24 cellular contexts compared by ENCODE assay signal in genomic region chr5:122316652-122317051, GRCh38. TPM values are rescaled to one million over a fixed set of nuclear protein-coding genes. Genes with fewer than 3 reads are reported as not detected.
DNase-seq lines count a peak whose midpoint lies in the region; ATAC-seq and TF ChIP-seq lines count a peak whose summit lies in the region.
"Had no signal": no experiment of that assay in that cellular context is flagged by ENCODE, and none has a peak within 500 bp of the region (broad histone marks: within the 10 kb centered on the region; RNA-seq: fewer than 3 reads in every experiment).

No MANE protein-coding gene starts in this region.

- H3K4me3 Mint-ChIP-seq in activated naive CD8-positive, alpha-beta T cell treated with anti-CD3 and anti-CD28 coated beads, Interleukin-2, amount 50 U/mL, for 24 hours = no peak overlapping the region
- H3K4me3 Mint-ChIP-seq: activated B cell treated with CpG ODN at 0.5 μM for 24 hours; activated CD4-positive, alpha-beta memory T cell treated with anti-CD3 and anti-CD28 coated beads for 36 hours; effector memory CD8-positive, alpha-beta T cell; stimulated activated naive CD8-positive, alpha-beta T cell treated with anti-CD3 and anti-CD28 coated beads, Interleukin-15, Interleukin-2, amounts not matched to agents 100 ng/mL and 50 ng/mL, for 24 hours had no signal

- peak; percentile 49 for ATAC-seq in mucosa of descending colon
- no peak for ATAC-seq in GM21360 (IDR thresholded peaks at IDR 0.05; ENCODE audit: unreplicated experiment)
- ATAC-seq in activated naive CD8-positive, alpha-beta T cell treated with anti-CD3 and anti-CD28 coated beads, Interleukin-2, amount 50 U/mL, for 24 hours = no peak
- ATAC-seq: effector memory CD8-positive, alpha-beta T cell; esophagus mucosa; left ventricle myocardium superior; right cardiac atrium had no signal

- H3K36me3 Mint-ChIP-seq in activated naive CD8-positive, alpha-beta T cell treated with anti-CD3 and anti-CD28 coated beads, Interleukin-2, amount 50 U/mL, for 24 hours (ENCODE audit: low read depth) = no peaks in the 10 kb centered on the region
- H3K36me3 Mint-ChIP-seq: activated CD4-positive, alpha-beta memory T cell treated with anti-CD3 and anti-CD28 coated beads for 36 hours had no signal

- no peaks in the 10 kb centered on the region for H3K4me1 ChIP-seq in mucosa of descending colon (ENCODE audit: low read depth)
- H3K4me1 ChIP-seq: parathyroid adenoma had no signal

- no peak overlapping the region for H3K4me3 ChIP-seq in mucosa of descending colon
- H3K4me3 ChIP-seq: thyroid gland had no signal

- H3K36me3 ChIP-seq in mucosa of descending colon (ENCODE audit: low read depth) = no peaks in the 10 kb centered on the region
- H3K36me3 ChIP-seq: thyroid gland had no signal

- no peaks in the 10 kb centered on the region for H3K9me3 Mint-ChIP-seq in activated naive CD8-positive, alpha-beta T cell treated with anti-CD3 and anti-CD28 coated beads, Interleukin-2, amount 50 U/mL, for 24 hours
- H3K9me3 Mint-ChIP-seq: activated B cell treated with CpG ODN at 0.5 μM for 24 hours; activated CD4-positive, alpha-beta memory T cell treated with anti-CD3 and anti-CD28 coated beads for 36 hours; effector memory CD8-positive, alpha-beta T cell; stimulated activated naive CD8-positive, alpha-beta T cell treated with anti-CD3 and anti-CD28 coated beads, Interleukin-15, Interleukin-2, amounts not matched to agents 100 ng/mL and 50 ng/mL, for 24 hours had no signal

- no peak for TF ChIP-seq CTCF in mucosa of descending colon (IDR thresholded peaks at IDR 0.05)

- intact Hi-C loops in mucosa of descending colon (cut with DNase I, micrococcal nuclease) = loop anchor here in 1 of 2 donors (10.0 kb wide), 1 partner anchor 122 kb away; no protein-coding TSS in a partner anchor

- peak; percentile 89 for DNase-seq in NCI-H1092 treated with DMSO at 0.1 percent for 48 hours (lab: John Stamatoyannopoulos, UW)
- peak; percentile 39 for DNase-seq in NCI-H2081 treated with DMSO at 0.1 percent for 48 hours (lab: John Stamatoyannopoulos, UW)
- peak; percentile 98 for DNase-seq in NCI-H748 (lab: John Stamatoyannopoulos, UW; ENCODE audit: unreplicated experiment)
- DNase-seq in mucosa of descending colon = no peak
- no peak for DNase-seq in occipital lobe (lab: John Stamatoyannopoulos, UW)
- no peak for DNase-seq in activated naive CD8-positive, alpha-beta T cell treated with anti-CD3 and anti-CD28 coated beads, Interleukin-2, amount 50 U/mL, for 24 hours
- DNase-seq: activated B cell treated with CpG ODN at 0.5 μM for 24 hours; activated CD4-positive, alpha-beta memory T cell treated with anti-CD3 and anti-CD28 coated beads for 36 hours; activated gamma-delta T cell treated with Interleukin-2 at 50 U/mL for 16 hours; effector memory CD8-positive, alpha-beta T cell; GF-D8; hippocampal formation; Karpas-422; left ventricle myocardium superior; midbrain; right cardiac atrium; stimulated activated CD4-positive, alpha-beta T cell treated with anti-CD3 and anti-CD28 coated beads, Interleukin-12 subunit alpha, Interleukin-12 subunit beta, amount 100 ng/mL, for 4 hours; T1000; thyroid gland had no signal

- H3K9me3 ChIP-seq in mucosa of descending colon = no peaks in the 10 kb centered on the region
- H3K9me3 ChIP-seq: thyroid gland had no signal

- no peak overlapping the region for H3K27ac Mint-ChIP-seq in activated naive CD8-positive, alpha-beta T cell treated with anti-CD3 and anti-CD28 coated beads, Interleukin-2, amount 50 U/mL, for 24 hours
- H3K27ac Mint-ChIP-seq: activated B cell treated with CpG ODN at 0.5 μM for 24 hours; activated CD4-positive, alpha-beta memory T cell treated with anti-CD3 and anti-CD28 coated beads for 36 hours; effector memory CD8-positive, alpha-beta T cell; nephron; stimulated activated naive CD8-positive, alpha-beta T cell treated with anti-CD3 and anti-CD28 coated beads, Interleukin-15, Interleukin-2, amounts not matched to agents 100 ng/mL and 50 ng/mL, for 24 hours had no signal

- H3K27me3 Mint-ChIP-seq in activated naive CD8-positive, alpha-beta T cell treated with anti-CD3 and anti-CD28 coated beads, Interleukin-2, amount 50 U/mL, for 24 hours = peaks cover 34% of the 10 kb centered on the region

- peaks cover 5% of the 10 kb centered on the region for H3K4me1 Mint-ChIP-seq in activated naive CD8-positive, alpha-beta T cell treated with anti-CD3 and anti-CD28 coated beads, Interleukin-2, amount 50 U/mL, for 24 hours

RNA-seq across cellular contexts. Expression of gene SNCAIP, which starts 4.6 kb away (rescaled TPM):
- total RNA-seq in mucosa of descending colon (1 to 10 TPM; 1.2 to 4.7 (median 2.7) TPM), occipital lobe (48.2 TPM)
- total RNA-seq: activated B cell treated with CpG ODN at 0.5 μM for 24 hours; activated CD4-positive, alpha-beta memory T cell treated with anti-CD3 and anti-CD28 coated beads for 36 hours had no signal

Comparison
In these comparisons a context has a peak if more than half of its experiments do, and no peak if none do; other contexts are left out.
1. DNase-seq: peak in NCI-H1092 treated with DMSO at 0.1 percent for 48 hours (single experiment), NCI-H2081 treated with DMSO at 0.1 percent for 48 hours (single experiment) and NCI-H748 (single experiment); none in mucosa of descending colon (0 of 3), occipital lobe (single experiment) and activated naive CD8-positive, alpha-beta T cell treated with anti-CD3 and anti-CD28 coated beads, Interleukin-2, amount 50 U/mL, for 24 hours (single experiment).